In the genomic region with DNA sequence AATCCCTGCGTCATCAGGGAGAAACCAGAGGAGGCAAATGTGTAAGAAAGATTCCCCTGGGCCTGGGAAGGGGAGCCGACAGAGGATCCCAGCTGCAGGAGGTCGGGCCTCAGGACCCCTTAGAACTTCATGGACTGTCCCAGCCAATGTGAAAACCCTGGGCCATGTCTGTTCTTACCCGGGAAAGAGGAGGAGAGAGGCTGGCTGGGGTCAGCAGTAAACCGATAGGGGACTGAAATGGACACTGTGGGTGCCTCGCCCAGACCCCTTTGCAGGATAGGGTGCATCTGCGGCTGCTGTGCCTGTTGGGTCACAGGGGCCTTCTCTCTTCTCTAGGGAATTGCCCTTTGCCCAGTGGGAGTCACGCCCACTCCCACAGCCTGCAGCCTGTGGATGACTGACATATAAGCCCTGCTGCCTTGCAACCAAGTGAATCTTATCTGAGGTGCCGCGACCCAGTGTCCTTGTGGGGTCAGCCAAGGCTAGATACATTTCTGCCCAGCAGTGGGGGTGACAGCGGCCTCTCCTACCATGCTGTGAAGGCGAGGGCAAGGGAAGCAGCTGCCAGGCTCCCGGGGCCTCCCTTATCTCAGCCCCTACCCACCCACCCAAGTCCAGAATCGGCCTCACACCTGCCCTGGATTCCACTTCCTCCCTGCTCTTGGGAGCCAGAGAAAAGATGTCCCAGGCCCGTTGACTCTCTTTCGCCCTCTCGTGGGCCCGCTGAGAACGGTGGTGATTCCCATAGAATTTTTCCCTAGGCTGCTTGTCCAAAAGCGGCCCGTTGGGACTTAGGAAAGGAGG, we compare ENCODE assay signal across 9 cellular contexts. TPM values are rescaled to one million over a fixed set of nuclear protein-coding genes. Genes with fewer than 3 reads are reported as not detected.
A peak's percentile ranks its signal among the peaks of the same experiment; 100 is the strongest.
DNase-seq lines count a peak whose midpoint lies in the region; ATAC-seq and TF ChIP-seq lines count a peak whose summit lies in the region.
"Had no signal": no experiment of that assay in that cellular context is flagged by ENCODE, and none has a peak within 500 bp of the region (broad histone marks: within the 10 kb centered on the region; RNA-seq: fewer than 3 reads in every experiment).

No MANE protein-coding gene starts in this region.

- no peak overlapping the region for H3K27ac Mint-ChIP-seq in T-cell
- H3K27ac Mint-ChIP-seq: IgD-negative memory B cell had no signal

- H3K36me3 ChIP-seq in breast epithelium (no peaks in the 10 kb centered on the region), tibial artery (no peaks in the 10 kb centered on the region)

- peak; percentile 29 for DNase-seq in Caki2 (ENCODE audit: low read depth)
- peak; percentile 66 for DNase-seq in HT1080 (ENCODE audit: low read depth)
- peak in 18 of 34 experiments; percentile 8 to 55 (median 20) for DNase-seq in T-cell
- DNase-seq in breast epithelium (ENCODE audit: low spot score in 2 of 2) = peak; percentile 44 to 65
- peak; percentile 64 for DNase-seq in left lobe of liver (ENCODE audit: low spot score)
- DNase-seq in tibial artery = no peak

- no peak overlapping the region for H3K4me3 Mint-ChIP-seq in T-cell
- H3K4me3 Mint-ChIP-seq: IgD-negative memory B cell had no signal

- in situ Hi-C loops in Caki2 (cut with HindIII; ENCODE audit: low pct_unique_long_range_greater_than_20kb, low sequenced_read_pairs) = no loop called here

- POLR2A ChIA-PET in T-cell (lab: Charles Lee) = no interaction called here

- no peak overlapping the region for H3K4me3 ChIP-seq in breast epithelium
- no peak overlapping the region for H3K4me3 ChIP-seq in tibial artery

- peaks cover 0 to 4% (median 2%) of the 10 kb centered on the region in 3 donors for H3K4me1 Mint-ChIP-seq in T-cell
- H3K4me1 Mint-ChIP-seq: IgD-negative memory B cell had no signal

- peaks cover 0 to 8% (median 2%) of the 10 kb centered on the region in 3 donors for H3K9me3 Mint-ChIP-seq in T-cell

- TF ChIP-seq CTCF in breast epithelium (IDR thresholded peaks at IDR 0.05) = peak; percentile 22 to 55 (median 46)
- TF ChIP-seq CTCF in tibial artery (IDR thresholded peaks at IDR 0.05) = peak; percentile 53 to 72

- H3K27me3 ChIP-seq in breast epithelium (no peaks in the 10 kb centered on the region), tibial artery (no peaks in the 10 kb centered on the region)

- H3K36me3 Mint-ChIP-seq in T-cell = no peaks in the 10 kb centered on the region

- no peak overlapping the region for H3K27ac ChIP-seq in breast epithelium
- H3K27ac ChIP-seq in tibial artery = no peak overlapping the region

- H3K9me3 ChIP-seq in breast epithelium (peaks cover 0 to 5% of the 10 kb centered on the region in 2 donors), tibial artery (no peaks in the 10 kb centered on the region)

- intact Hi-C loops in breast epithelium (cut with DNase I; ENCODE audit: low total_unique reads) (no loop called here), tibial artery (cut with DNase I; ENCODE audit: low total_unique reads) (loop anchor here (2.0 kb wide), 1 partner anchor 203 kb away; a partner anchor contains a TSS)

- ATAC-seq in T-cell (replicated peaks in 1 of 4) (peak; percentile 40 to 60 (median 48)), left lobe of liver (peak; percentile 94), GM21528 (IDR thresholded peaks at IDR 0.05; ENCODE audit: low FRiP score, unreplicated experiment) (no peak), GM19467 (IDR thresholded peaks at IDR 0.05; ENCODE audit: unreplicated experiment) (no peak)

- peaks cover 0 to 8% of the 10 kb centered on the region in 2 donors for H3K27me3 Mint-ChIP-seq in T-cell

- no peak for TF ChIP-seq POLR2A in breast epithelium (IDR thresholded peaks at IDR 0.05)

- H3K4me1 ChIP-seq in breast epithelium = no peaks in the 10 kb centered on the region
- peaks cover 0 to 13% (median 3%) of the 10 kb centered on the region in 4 donors for H3K4me1 ChIP-seq in tibial artery

- CTCF ChIA-PET in T-cell (lab: Charles Lee) = interaction anchor here (0.6 to 0.7 kb wide), 2 partner anchors 94 to 1494 kb away, joined by 3 to 9 read pairs; no protein-coding TSS in a partner anchor

RNA-seq across cellular contexts. Expression of a gene that starts 57.1 kb away (rescaled TPM):
- total RNA-seq in Caki2 (2014; rRNA removed; shearing (Covaris generic); ENCODE audit: low replicate concordance) = 39.6 and 48.7 TPM in 2 replicates
- total RNA-seq in HT1080 (2014; rRNA removed; shearing (Covaris generic)) = 61.2 TPM in 2 replicates
- polyA plus RNA-seq in HT1080 (2015; cell fraction: cytosol; rRNA removed) = 62.5 and 68.9 TPM in 2 replicates
- 56.2 and 64.8 TPM in 2 replicates for polyA plus RNA-seq in HT1080 (2015; cell fraction: nucleus; rRNA removed)
- total RNA-seq in T-cell (1 to 10 TPM in 4 of 5 donors, under 1 TPM in 1; 0.63 to 4.3 (median 2.5) TPM), breast epithelium (10 to 100 TPM in 1 of 3 donors, 1 to 10 TPM in 2; 4.2 to 19.0 (median 6.9) TPM), left lobe of liver (1.8 TPM)

Comparison
In these comparisons a context has a peak if more than half of its experiments do, and no peak if none do; other contexts are left out.
1. DNase-seq: peak in Caki2 (single experiment), HT1080 (single experiment), T-cell (18 of 34), breast epithelium (2 of 2) and left lobe of liver (single experiment); none in tibial artery (0 of 2).
2. ATAC-seq: peak in T-cell (4 of 4) and left lobe of liver (single experiment); none in GM21528 (single experiment) and GM19467 (single experiment).